16 cellular contexts compared by ENCODE assay signal in genomic region chr9:81318571-81318970, GRCh38.
A peak's percentile ranks its signal among the peaks of the same experiment; 100 is the strongest.
DNase-seq lines count a peak whose midpoint lies in the region; ATAC-seq and TF ChIP-seq lines count a peak whose summit lies in the region.
"Had no signal": no experiment of that assay in that cellular context is flagged by ENCODE, and none has a peak within 500 bp of the region (broad histone marks: within the 10 kb centered on the region; RNA-seq: fewer than 3 reads in every experiment).

No MANE protein-coding gene starts in this region.

- H3K27me3 Mint-ChIP-seq in WTC11 (ENCODE audit: low read depth): no peaks in the 10 kb centered on the region

- DNase-seq in NCI-H748 (lab: John Stamatoyannopoulos, UW; ENCODE audit: unreplicated experiment) (peak; percentile 44), NCI-H748 treated with DMSO at 0.1 percent for 48 hours (lab: John Stamatoyannopoulos, UW) (no peak), RPMI7951 (ENCODE audit: low read depth) (peak; percentile 83), fibroblast of pulmonary artery (ENCODE audit: low read depth) (peak; percentile 16), NAMALWA (ENCODE audit: low spot score) (no peak), RKO (ENCODE audit: low spot score) (no peak), WTC11 (ENCODE audit: low spot score) (no peak)
- DNase-seq: activated CD8-positive, alpha-beta T cell treated with anti-CD3 and anti-CD28 coated beads, Interleukin-2, amount 10 ng/mL, durations not matched to agents 7 days and 5 days; activated naive CD4-positive, alpha-beta T cell; cerebellar nuclear complex; Karpas-422; NCI-H345; Peyer's patch; spleen; tibial artery had no signal

- peaks cover 52% of the 10 kb centered on the region for H3K9me3 Mint-ChIP-seq in WTC11

- H3K4me3 Mint-ChIP-seq in WTC11: no peak overlapping the region
- H3K4me3 Mint-ChIP-seq: activated CD8-positive, alpha-beta T cell treated with anti-CD3 and anti-CD28 coated beads, Interleukin-2, amount 10 ng/mL, durations not matched to agents 7 days and 5 days had no signal

- POLR2A ChIA-PET in WTC11 (lab: Charles Lee): no interaction called here

- no peak overlapping the region for H3K27ac Mint-ChIP-seq in WTC11
- H3K27ac Mint-ChIP-seq: activated CD8-positive, alpha-beta T cell treated with anti-CD3 and anti-CD28 coated beads, Interleukin-2, amount 10 ng/mL, durations not matched to agents 7 days and 5 days had no signal

- CTCF ChIA-PET in WTC11 (lab: Charles Lee): no interaction called here

- no peak for TF ChIP-seq CTCF in fibroblast of pulmonary artery (IDR thresholded peaks at IDR 0.05; ENCODE audit: low read length, missing control alignments)
- no peak for TF ChIP-seq CTCF in WTC11 (IDR thresholded peaks at IDR 0.05)

- no peaks in the 10 kb centered on the region for H3K4me1 Mint-ChIP-seq in WTC11

- no peak overlapping the region for H3K4me3 ChIP-seq in fibroblast of pulmonary artery (replicated peaks; ENCODE audit: low read depth, low read length)
- H3K4me3 ChIP-seq: Peyer's patch, spleen, tibial artery had no signal

- ATAC-seq in HG03439 (IDR thresholded peaks at IDR 0.05; ENCODE audit: unreplicated experiment) (no peak), WTC11 (no peak)
- ATAC-seq: activated CD8-positive, alpha-beta T cell treated with anti-CD3 and anti-CD28 coated beads, Interleukin-2, amount 10 ng/mL, durations not matched to agents 7 days and 5 days had no signal

- H3K36me3 Mint-ChIP-seq in WTC11: peaks cover 37% of the 10 kb centered on the region

TF ChIP-seq in WTC11, 78 proteins besides CTCF, POLR2A, EP300 and RAD21:
- no peak for TF ChIP-seq SOX15 (CRISPR knock-in tag; IDR thresholded peaks at IDR 0.05)
- TF ChIP-seq SMAD3 (CRISPR knock-in tag; IDR thresholded peaks at IDR 0.05; ENCODE audit: borderline replicate concordance): no peak
- no peak for TF ChIP-seq ZNF416 (CRISPR knock-in tag; IDR thresholded peaks at IDR 0.05)
- TF ChIP-seq FOXJ3 (CRISPR knock-in tag; IDR thresholded peaks at IDR 0.05; ENCODE audit: borderline replicate concordance): no peak
- TF ChIP-seq, protein P1, sequence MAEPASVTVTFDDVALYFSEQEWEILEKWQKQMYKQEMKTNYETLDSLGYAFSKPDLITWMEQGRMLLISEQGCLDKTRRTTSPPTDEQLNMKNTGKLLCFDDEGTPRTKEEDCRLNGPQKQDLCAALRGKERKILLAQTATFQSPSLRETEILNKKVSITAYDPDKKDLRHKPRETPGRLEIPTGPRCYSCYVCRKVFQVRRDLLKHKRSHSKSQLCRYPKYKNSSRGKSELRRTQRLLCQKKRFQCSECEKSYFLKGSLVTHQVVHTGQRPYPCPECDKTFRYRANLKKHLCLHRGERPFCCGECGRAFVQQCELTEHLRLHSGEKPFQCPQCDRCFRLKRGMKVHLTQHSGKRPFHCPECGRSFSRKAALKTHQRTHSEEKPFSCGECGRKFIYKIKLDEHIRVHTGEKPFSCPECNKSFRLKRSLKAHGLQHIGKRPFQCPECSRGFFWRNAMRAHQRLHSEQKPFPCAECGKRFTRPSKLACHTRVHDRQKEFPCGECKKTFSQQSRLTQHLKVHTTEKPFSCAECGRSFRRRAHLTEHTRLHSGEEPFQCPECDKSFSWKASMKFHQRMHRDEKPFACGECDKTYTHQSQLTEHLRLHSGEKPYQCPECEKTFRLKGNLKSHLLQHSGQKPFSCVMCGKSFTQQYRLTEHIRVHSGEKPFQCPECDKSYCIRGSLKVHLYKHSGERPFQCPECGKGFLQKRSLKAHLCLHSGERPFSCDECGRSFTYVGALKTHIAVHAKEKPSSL (CRISPR knock-in tag; conservative IDR thresholded peaks at IDR 0.05): no peak
- TF ChIP-seq NR2C2 (CRISPR knock-in tag; IDR thresholded peaks at IDR 0.05): no peak
- no peak for TF ChIP-seq EMX1 (CRISPR knock-in tag; IDR thresholded peaks at IDR 0.05)
- no peak for TF ChIP-seq ARID4B (CRISPR knock-in tag; IDR thresholded peaks at IDR 0.05; ENCODE audit: borderline replicate concordance)
- TF ChIP-seq TEAD1 (CRISPR knock-in tag; IDR thresholded peaks at IDR 0.05): no peak
- TF ChIP-seq ZNF396 (CRISPR knock-in tag; IDR thresholded peaks at IDR 0.05; ENCODE audit: borderline replicate concordance): no peak
- no peak for TF ChIP-seq IRF2 (CRISPR knock-in tag; IDR thresholded peaks at IDR 0.05; ENCODE audit: borderline replicate concordance, low read depth)
- TF ChIP-seq GRHL2 (CRISPR knock-in tag; IDR thresholded peaks at IDR 0.05; ENCODE audit: insufficient replicate concordance, severe bottlenecking): no peak
- no peak for TF ChIP-seq E2F5 (CRISPR knock-in tag; IDR thresholded peaks at IDR 0.05)
- TF ChIP-seq, protein P2, sequence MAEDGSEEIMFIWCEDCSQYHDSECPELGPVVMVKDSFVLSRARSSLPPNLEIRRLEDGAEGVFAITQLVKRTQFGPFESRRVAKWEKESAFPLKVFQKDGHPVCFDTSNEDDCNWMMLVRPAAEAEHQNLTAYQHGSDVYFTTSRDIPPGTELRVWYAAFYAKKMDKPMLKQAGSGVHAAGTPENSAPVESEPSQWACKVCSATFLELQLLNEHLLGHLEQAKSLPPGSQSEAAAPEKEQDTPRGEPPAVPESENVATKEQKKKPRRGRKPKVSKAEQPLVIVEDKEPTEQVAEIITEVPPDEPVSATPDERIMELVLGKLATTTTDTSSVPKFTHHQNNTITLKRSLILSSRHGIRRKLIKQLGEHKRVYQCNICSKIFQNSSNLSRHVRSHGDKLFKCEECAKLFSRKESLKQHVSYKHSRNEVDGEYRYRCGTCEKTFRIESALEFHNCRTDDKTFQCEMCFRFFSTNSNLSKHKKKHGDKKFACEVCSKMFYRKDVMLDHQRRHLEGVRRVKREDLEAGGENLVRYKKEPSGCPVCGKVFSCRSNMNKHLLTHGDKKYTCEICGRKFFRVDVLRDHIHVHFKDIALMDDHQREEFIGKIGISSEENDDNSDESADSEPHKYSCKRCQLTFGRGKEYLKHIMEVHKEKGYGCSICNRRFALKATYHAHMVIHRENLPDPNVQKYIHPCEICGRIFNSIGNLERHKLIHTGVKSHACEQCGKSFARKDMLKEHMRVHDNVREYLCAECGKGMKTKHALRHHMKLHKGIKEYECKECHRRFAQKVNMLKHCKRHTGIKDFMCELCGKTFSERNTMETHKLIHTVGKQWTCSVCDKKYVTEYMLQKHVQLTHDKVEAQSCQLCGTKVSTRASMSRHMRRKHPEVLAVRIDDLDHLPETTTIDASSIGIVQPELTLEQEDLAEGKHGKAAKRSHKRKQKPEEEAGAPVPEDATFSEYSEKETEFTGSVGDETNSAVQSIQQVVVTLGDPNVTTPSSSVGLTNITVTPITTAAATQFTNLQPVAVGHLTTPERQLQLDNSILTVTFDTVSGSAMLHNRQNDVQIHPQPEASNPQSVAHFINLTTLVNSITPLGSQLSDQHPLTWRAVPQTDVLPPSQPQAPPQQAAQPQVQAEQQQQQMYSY (CRISPR knock-in tag; IDR thresholded peaks at IDR 0.05): no peak

Comparison
In these comparisons a context has a peak if more than half of its experiments do, and no peak if none do; other contexts are left out.
1. DNase-seq: peak in NCI-H748 (single experiment), RPMI7951 (single experiment) and fibroblast of pulmonary artery (single experiment); none in NCI-H748 treated with DMSO at 0.1 percent for 48 hours (single experiment), NAMALWA (single experiment), RKO (single experiment) and WTC11 (single experiment).